15 cellular contexts compared by ENCODE assay signal in the genomic region with DNA sequence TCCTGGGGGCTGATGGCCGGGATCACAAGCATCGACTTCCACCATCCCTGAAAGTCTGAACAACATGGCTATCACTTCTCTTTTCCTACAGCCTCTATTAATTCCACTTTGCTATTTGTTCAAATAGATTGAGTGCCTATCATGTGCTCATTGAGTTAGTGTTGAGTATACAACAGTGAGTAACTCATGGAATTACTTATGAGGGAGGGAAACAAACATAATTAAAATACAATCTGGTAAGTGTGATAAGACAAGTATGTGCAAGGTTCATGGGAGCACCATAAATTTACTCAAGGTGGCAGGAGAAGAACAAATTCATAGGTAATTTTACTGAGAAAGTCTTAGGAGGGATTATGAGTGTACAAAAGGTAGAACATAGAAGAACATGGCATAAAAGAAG.
DNase-seq lines count a peak whose midpoint lies in the region; ATAC-seq and TF ChIP-seq lines count a peak whose summit lies in the region.
"Had no signal": no experiment of that assay in that cellular context is flagged by ENCODE, and none has a peak within 500 bp of the region (broad histone marks: within the 10 kb centered on the region; RNA-seq: fewer than 3 reads in every experiment).

No MANE protein-coding gene starts in this region.

- H3K4me3 ChIP-seq in left lung (no peak overlapping the region), stomach (no peak overlapping the region), aorta (ENCODE audit: low read length in 2 of 2) (no peak overlapping the region)
- H3K4me3 ChIP-seq: HAP-1 had no signal

- intact Hi-C loops in left lung (cut with DNase I) (loop anchor here in 1 of 2 donors (10.0 kb wide), 2 partner anchors 199 to 269 kb away; partner anchors contain the start of gene GAREM1), stomach (cut with DNase I; ENCODE audit: low total_unique reads) (no loop called here), aorta (cut with DNase I) (loop anchor here in 1 of 2 donors (5.0 kb wide), 2 partner anchors 106 to 334 kb away; partner anchors contain the start of gene TRAPPC8)

- H3K36me3 ChIP-seq in left lung, result no peaks in the 10 kb centered on the region
- H3K36me3 ChIP-seq in stomach, result no peaks in the 10 kb centered on the region
- H3K36me3 ChIP-seq in aorta (ENCODE audit: control insufficient read depth in 1 of 2, insufficient read depth in 2 of 2, low read length in 1 of 2), result peaks cover 0 to 2% of the 10 kb centered on the region in 2 donors
- H3K36me3 ChIP-seq: HAP-1 had no signal

- WGBS in stomach, 5 donors, result 64 to 79% (median 75%) methylated on average over 2 of the region's 2 CpGs
- WGBS in aorta, 2 donors, result 96% methylated on average over 2 of the region's 2 CpGs

- DNase-seq in amniotic epithelial cell (ENCODE audit: low read depth) (peak; percentile 32), left lung (no peak), stomach (no peak), aorta (no peak), DMS53 (lab: John Stamatoyannopoulos, UW) (no peak), HK-2 (ENCODE audit: unreplicated experiment) (no peak), OCI-M1 (lab: John Stamatoyannopoulos, UW) (no peak)
- DNase-seq: C1 segment of cervical spinal cord; Calu3; CD4-positive, alpha-beta T cell; DMS79 treated with DMSO at 0.1 percent for 48 hours; EL; GDM1 had no signal

- H3K27me3 ChIP-seq in left lung, result no peaks in the 10 kb centered on the region
- H3K27me3 ChIP-seq in stomach, result no peaks in the 10 kb centered on the region
- H3K27me3 ChIP-seq in aorta (ENCODE audit: control insufficient read depth in 1 of 2, insufficient read depth in 2 of 2, low read length in 1 of 2), result no peaks in the 10 kb centered on the region

- H3K9me3 ChIP-seq in left lung (no peaks in the 10 kb centered on the region), stomach (no peaks in the 10 kb centered on the region), aorta (ENCODE audit: control insufficient read depth, low read length) (no peaks in the 10 kb centered on the region)
- H3K9me3 ChIP-seq: HAP-1 had no signal

- TF ChIP-seq POLR2A in stomach (IDR thresholded peaks at IDR 0.05), result no peak

- TF ChIP-seq CTCF in left lung (IDR thresholded peaks at IDR 0.05), result no peak
- TF ChIP-seq CTCF in stomach (IDR thresholded peaks at IDR 0.05), result no peak

- TF ChIP-seq EP300 in stomach (IDR thresholded peaks at IDR 0.05), result no peak

- H3K27ac ChIP-seq in left lung (no peak overlapping the region), stomach (peak overlapping the region in 3 of 5 donors; percentile 3 to 61 (median 25)), aorta (ENCODE audit: low read depth in 1 of 2, low read length in 2 of 2) (peak overlapping the region; percentile 42 to 99)

- no peaks in the 10 kb centered on the region for H3K4me1 ChIP-seq in left lung
- H3K4me1 ChIP-seq in stomach, result peaks cover 21 to 60% (median 33%) of the 10 kb centered on the region in 4 donors
- H3K4me1 ChIP-seq in aorta (ENCODE audit: control insufficient read depth in 1 of 2, insufficient read depth in 2 of 2, low read length in 2 of 2), result peaks cover 4 to 24% of the 10 kb centered on the region in 2 donors
- H3K4me1 ChIP-seq: HAP-1 had no signal

- ATAC-seq in left lung, result peak; percentile 77
- ATAC-seq in aorta (ENCODE audit: low FRiP score), result no peak
- ATAC-seq: HepG2 had no signal

Comparison
In these comparisons a context has a peak if more than half of its experiments do, and no peak if none do; other contexts are left out.
1. H3K27ac ChIP-seq: peak in stomach (3 of 5) and aorta (2 of 2); none in left lung (0 of 2).